ENCODE assay signal across 11 cellular contexts in genomic region chr20:48825551-48825885, GRCh38. TPM values are rescaled to one million over a fixed set of nuclear protein-coding genes. Genes with fewer than 3 reads are reported as not detected.
DNase-seq lines count a peak whose midpoint lies in the region; ATAC-seq and TF ChIP-seq lines count a peak whose summit lies in the region.
"Had no signal": no experiment of that assay in that cellular context is flagged by ENCODE, and none has a peak within 500 bp of the region (broad histone marks: within the 10 kb centered on the region; RNA-seq: fewer than 3 reads in every experiment).

No MANE protein-coding gene starts in this region.

- H3K27ac Mint-ChIP-seq in activated CD4-positive, alpha-beta T cell treated with anti-CD3 and anti-CD28 coated beads, Interleukin-2, amount 10 ng/mL, durations not matched to agents 7 days and 5 days: no peak overlapping the region
- peak overlapping the region; percentile 98 for H3K27ac Mint-ChIP-seq in activated CD4-positive, alpha-beta memory T cell treated with anti-CD3 and anti-CD28 coated beads for 36 hours
- peak overlapping the region in 2 of 6 donors; percentile 94 to 99 for H3K27ac Mint-ChIP-seq in immature natural killer cell
- peak overlapping the region; percentile 93 to 98 for H3K27ac Mint-ChIP-seq in stimulated activated naive CD8-positive, alpha-beta T cell treated with anti-CD3 and anti-CD28 coated beads, Interleukin-15, amount 100 ng/mL, for 72 hours

- intact Hi-C loops in activated CD4-positive, alpha-beta memory T cell treated with anti-CD3 and anti-CD28 coated beads for 36 hours (cut with micrococcal nuclease): loop anchor here (2.0 to 5.0 kb wide), 3 partner anchors 97 to 222 kb away; partner anchors contain the start of genes ARFGEF2 and CSE1L

- peak overlapping the region; percentile 98 for H3K4me3 Mint-ChIP-seq in activated CD4-positive, alpha-beta T cell treated with anti-CD3 and anti-CD28 coated beads, Interleukin-2, amount 10 ng/mL, durations not matched to agents 7 days and 5 days
- peak overlapping the region; percentile 87 for H3K4me3 Mint-ChIP-seq in activated CD4-positive, alpha-beta memory T cell treated with anti-CD3 and anti-CD28 coated beads for 36 hours
- H3K4me3 Mint-ChIP-seq in immature natural killer cell: peak overlapping the region; percentile 93 to 99 (median 98)
- peak overlapping the region; percentile 99 for H3K4me3 Mint-ChIP-seq in stimulated activated naive CD8-positive, alpha-beta T cell treated with anti-CD3 and anti-CD28 coated beads, Interleukin-15, amount 100 ng/mL, for 72 hours

- POLR2A ChIA-PET in activated CD4-positive, alpha-beta T cell treated with anti-CD3 and anti-CD28 coated beads, Interleukin-2, amount 10 ng/mL, durations not matched to agents 7 days and 5 days (lab: Charles Lee): no interaction called here
- POLR2A ChIA-PET in activated CD4-positive, alpha-beta memory T cell treated with anti-CD3 and anti-CD28 coated beads for 36 hours (lab: Charles Lee): interaction anchor here (1.0 to 4.8 kb wide), 4 partner anchors 13 to 97 kb away, joined by 3 to 30 read pairs (median 16); no protein-coding TSS in a partner anchor

- TF ChIP-seq CTCF in hepatocyte (IDR thresholded peaks at IDR 0.05; ENCODE audit: poor library complexity): no peak

- CTCF ChIA-PET in activated CD4-positive, alpha-beta T cell treated with anti-CD3 and anti-CD28 coated beads, Interleukin-2, amount 10 ng/mL, durations not matched to agents 7 days and 5 days (lab: Charles Lee): interaction anchor here (0.6 to 0.9 kb wide), 2 partner anchors 40 to 168 kb away, joined by 3 read pairs; no protein-coding TSS in a partner anchor
- CTCF ChIA-PET in activated CD4-positive, alpha-beta memory T cell treated with anti-CD3 and anti-CD28 coated beads for 36 hours (lab: Charles Lee): interaction anchor here (2.0 kb wide), 1 partner anchor 66 kb away, joined by 6 read pairs; no protein-coding TSS in a partner anchor

- WGBS in hepatocyte (ENCODE audit: low lambda C conversion rate, missing lambda C conversion rate): 69% methylated on average over 4 of the region's 4 CpGs

- H3K9me2 ChIP-seq in hepatocyte (replicated peaks; ENCODE audit: insufficient read depth): no peaks in the 10 kb centered on the region

- no peaks in the 10 kb centered on the region for H3K9me3 Mint-ChIP-seq in activated CD4-positive, alpha-beta T cell treated with anti-CD3 and anti-CD28 coated beads, Interleukin-2, amount 10 ng/mL, durations not matched to agents 7 days and 5 days
- H3K9me3 Mint-ChIP-seq in activated CD4-positive, alpha-beta memory T cell treated with anti-CD3 and anti-CD28 coated beads for 36 hours: no peaks in the 10 kb centered on the region
- H3K9me3 Mint-ChIP-seq in immature natural killer cell: no peaks in the 10 kb centered on the region
- peaks cover 0 to under 1% of the 10 kb centered on the region in 2 donors for H3K9me3 Mint-ChIP-seq in stimulated activated naive CD8-positive, alpha-beta T cell treated with anti-CD3 and anti-CD28 coated beads, Interleukin-15, amount 100 ng/mL, for 72 hours

- DNase-seq in activated CD4-positive, alpha-beta T cell treated with anti-CD3 and anti-CD28 coated beads, Interleukin-2, amount 10 ng/mL, durations not matched to agents 7 days and 5 days: no peak
- DNase-seq in activated CD4-positive, alpha-beta T cell treated with anti-CD3 and anti-CD28 coated beads, Interleukin-2, amount 50 U/mL, for 48 hours: no peak
- DNase-seq in activated CD4-positive, alpha-beta memory T cell treated with anti-CD3 and anti-CD28 coated beads for 36 hours: no peak
- DNase-seq in immature natural killer cell (no peak), hepatocyte (ENCODE audit: low spot score) (no peak), NCI-H524 treated with DMSO at 0.1 percent for 48 hours (lab: John Stamatoyannopoulos, UW) (no peak)
- DNase-seq in stimulated activated naive CD8-positive, alpha-beta T cell treated with anti-CD3 and anti-CD28 coated beads, Interleukin-15, amount 100 ng/mL, for 72 hours: no peak
- DNase-seq: amniotic stem cell had no signal

- peaks cover 5% of the 10 kb centered on the region for H3K4me1 ChIP-seq in hepatocyte (ENCODE audit: insufficient read depth)

- H3K4me3 ChIP-seq in hepatocyte: no peak overlapping the region

- peaks cover 54% of the 10 kb centered on the region for H3K36me3 Mint-ChIP-seq in activated CD4-positive, alpha-beta T cell treated with anti-CD3 and anti-CD28 coated beads, Interleukin-2, amount 10 ng/mL, durations not matched to agents 7 days and 5 days (ENCODE audit: low read depth)
- H3K36me3 Mint-ChIP-seq in activated CD4-positive, alpha-beta memory T cell treated with anti-CD3 and anti-CD28 coated beads for 36 hours: peaks cover 18% of the 10 kb centered on the region
- H3K36me3 Mint-ChIP-seq in immature natural killer cell: peaks cover 0 to 15% (median under 1%) of the 10 kb centered on the region in 3 donors

- H3K27me3 ChIP-seq in hepatocyte: peaks cover 50% of the 10 kb centered on the region

- no peak for ATAC-seq in stimulated activated naive CD8-positive, alpha-beta T cell treated with anti-CD3 and anti-CD28 coated beads, Interleukin-15, amount 100 ng/mL, for 72 hours
- no peak for ATAC-seq in HG03460 (IDR thresholded peaks at IDR 0.05; ENCODE audit: unreplicated experiment)
- ATAC-seq: gastroesophageal sphincter, HCT116 had no signal

- H3K27ac ChIP-seq in hepatocyte: no peak overlapping the region

- peaks cover 14% of the 10 kb centered on the region for H3K27me3 Mint-ChIP-seq in activated CD4-positive, alpha-beta T cell treated with anti-CD3 and anti-CD28 coated beads, Interleukin-2, amount 10 ng/mL, durations not matched to agents 7 days and 5 days
- no peaks in the 10 kb centered on the region for H3K27me3 Mint-ChIP-seq in activated CD4-positive, alpha-beta memory T cell treated with anti-CD3 and anti-CD28 coated beads for 36 hours
- peaks cover 5 to 23% (median 15%) of the 10 kb centered on the region in 3 donors for H3K27me3 Mint-ChIP-seq in immature natural killer cell (ENCODE audit: low read depth in 3 of 3)
- no peaks in the 10 kb centered on the region for H3K27me3 Mint-ChIP-seq in stimulated activated naive CD8-positive, alpha-beta T cell treated with anti-CD3 and anti-CD28 coated beads, Interleukin-15, amount 100 ng/mL, for 72 hours

- no peaks in the 10 kb centered on the region for H3K36me3 ChIP-seq in hepatocyte (replicated peaks; ENCODE audit: insufficient read depth, low read depth)
- H3K36me3 ChIP-seq: gastroesophageal sphincter had no signal

- H2AFZ ChIP-seq in hepatocyte: no peak overlapping the region

- no peaks in the 10 kb centered on the region for H3K79me2 ChIP-seq in hepatocyte

- H3K9me3 ChIP-seq in hepatocyte (ENCODE audit: low read depth): no peaks in the 10 kb centered on the region
- H3K9me3 ChIP-seq: gastroesophageal sphincter had no signal

- H4K20me1 ChIP-seq in hepatocyte (ENCODE audit: insufficient read depth, poor library complexity, severe bottlenecking): no peaks in the 10 kb centered on the region

- no peak overlapping the region for H3K4me2 ChIP-seq in hepatocyte

- peaks cover 65% of the 10 kb centered on the region for H3K4me1 Mint-ChIP-seq in activated CD4-positive, alpha-beta T cell treated with anti-CD3 and anti-CD28 coated beads, Interleukin-2, amount 10 ng/mL, durations not matched to agents 7 days and 5 days
- H3K4me1 Mint-ChIP-seq in activated CD4-positive, alpha-beta memory T cell treated with anti-CD3 and anti-CD28 coated beads for 36 hours (ENCODE audit: low read depth): peaks cover 55% of the 10 kb centered on the region
- peaks cover 10 to 14% of the 10 kb centered on the region in 2 donors for H3K4me1 Mint-ChIP-seq in immature natural killer cell
- peaks cover 10% of the 10 kb centered on the region for H3K4me1 Mint-ChIP-seq in stimulated activated naive CD8-positive, alpha-beta T cell treated with anti-CD3 and anti-CD28 coated beads, Interleukin-15, amount 100 ng/mL, for 72 hours

RNA-seq across cellular contexts. Expression of gene PREX1, which starts 2.3 kb away (rescaled TPM):
- total RNA-seq in activated CD4-positive, alpha-beta T cell treated with anti-CD3 and anti-CD28 coated beads, Interleukin-2, amount 10 ng/mL, durations not matched to agents 7 days and 5 days: 10 to 100 TPM; 81.0 to 86.1 TPM
- total RNA-seq in activated CD4-positive, alpha-beta memory T cell treated with anti-CD3 and anti-CD28 coated beads for 36 hours: 10 to 100 TPM; 91.5 to 92.8 TPM
- polyA plus RNA-seq in immature natural killer cell (10 to 100 TPM; 30.5 to 94.3 (median 54.9) TPM), hepatocyte (1.8 and 2.6 TPM in 2 replicates)
- total RNA-seq in hepatocyte: 2.5 and 2.9 TPM in 2 replicates

Comparison
In these comparisons a context has a peak if more than half of its experiments do, and no peak if none do; other contexts are left out.
1. RNA of gene PREX1, which starts 2.3 kb away (total RNA-seq): 91.5 to 92.8 TPM in activated CD4-positive, alpha-beta memory T cell treated with anti-CD3 and anti-CD28 coated beads for 36 hours and 81.0 to 86.1 TPM in activated CD4-positive, alpha-beta T cell treated with anti-CD3 and anti-CD28 coated beads, Interleukin-2, amount 10 ng/mL, durations not matched to agents 7 days and 5 days; 2.5 to 2.9 TPM in hepatocyte; every median in the first group is over 10 times any median in the second.
2. Peak in every context shown above with its lines, with median percentiles within 50 percentile points of each other: H3K4me3 Mint-ChIP-seq.